In the genomic region with DNA sequence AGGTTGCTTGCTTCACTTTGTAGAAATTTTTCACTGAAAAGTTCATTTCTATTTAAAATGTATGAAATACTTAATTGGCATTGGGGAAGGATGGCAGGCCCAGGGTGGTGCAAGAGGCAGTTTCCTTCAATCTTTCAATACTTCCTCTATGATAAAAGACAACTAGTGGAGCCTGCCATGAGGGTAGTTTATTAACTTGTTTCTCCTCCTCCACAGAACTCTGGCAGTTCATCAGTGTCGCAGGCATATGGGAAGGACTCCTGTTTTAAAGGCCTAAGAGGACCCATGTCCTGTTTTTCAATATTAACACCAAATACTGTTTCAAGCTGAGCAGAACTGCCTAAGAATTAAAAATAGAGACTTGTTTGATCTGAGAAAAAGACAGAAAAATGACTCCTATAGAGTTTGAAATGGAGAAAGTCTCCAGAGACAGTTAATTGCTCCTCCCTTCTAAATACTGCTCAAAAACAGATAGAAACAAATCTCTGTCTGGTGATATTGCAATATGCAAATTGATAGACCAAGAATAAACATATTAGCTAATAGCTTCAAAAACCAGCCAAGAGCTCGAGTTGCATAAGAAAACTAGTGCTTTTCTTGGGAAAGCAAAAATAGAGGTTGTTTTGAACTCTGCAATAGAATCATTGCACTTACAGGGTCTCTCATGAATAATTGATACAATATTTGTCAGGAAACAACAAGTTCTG, we compare ENCODE assay signal across 12 cellular contexts.
DNase-seq lines count a peak whose midpoint lies in the region; ATAC-seq and TF ChIP-seq lines count a peak whose summit lies in the region.
"Had no signal": no experiment of that assay in that cellular context is flagged by ENCODE, and none has a peak within 500 bp of the region (broad histone marks: within the 10 kb centered on the region; RNA-seq: fewer than 3 reads in every experiment).

No MANE protein-coding gene starts in this region.

- peaks cover 2% of the 10 kb centered on the region for H3K4me1 ChIP-seq in suprapubic skin
- H3K4me1 ChIP-seq: A549 had no signal

- peak overlapping the region; percentile 56 for H3K27ac Mint-ChIP-seq in CD4-positive, alpha-beta T cell
- no peak overlapping the region for H3K27ac Mint-ChIP-seq in HFFc6
- H3K27ac Mint-ChIP-seq: CD14-positive monocyte; CD8-positive, alpha-beta memory T cell; GM23338 had no signal

- H3K36me3 ChIP-seq in SK-N-MC (ENCODE audit: insufficient read depth, low read length) (no peaks in the 10 kb centered on the region), suprapubic skin (no peaks in the 10 kb centered on the region)

- peak overlapping the region; percentile 0 for H3K9ac ChIP-seq in SK-N-MC (ENCODE audit: insufficient read length)

- H3K27me3 Mint-ChIP-seq in CD4-positive, alpha-beta T cell = no peaks in the 10 kb centered on the region
- peaks cover 6% of the 10 kb centered on the region for H3K27me3 Mint-ChIP-seq in HFFc6 (ENCODE audit: insufficient read depth)
- H3K27me3 Mint-ChIP-seq: CD8-positive, alpha-beta memory T cell had no signal

- POLR2A ChIA-PET in CD4-positive, alpha-beta T cell (lab: Charles Lee) = no interaction called here

- peaks cover 3% of the 10 kb centered on the region for H3K9me3 Mint-ChIP-seq in CD4-positive, alpha-beta T cell
- H3K9me3 Mint-ChIP-seq in HFFc6 = no peaks in the 10 kb centered on the region
- H3K9me3 Mint-ChIP-seq: GM23338 had no signal

- peaks cover 27% of the 10 kb centered on the region for H3K4me1 Mint-ChIP-seq in CD4-positive, alpha-beta T cell (ENCODE audit: low read depth)
- no peaks in the 10 kb centered on the region for H3K4me1 Mint-ChIP-seq in HFFc6 (ENCODE audit: low read depth)
- H3K4me1 Mint-ChIP-seq: CD14-positive monocyte; CD8-positive, alpha-beta memory T cell; GM23338 had no signal

- no peak for TF ChIP-seq POLR2A in suprapubic skin (IDR thresholded peaks at IDR 0.05)

- DNase-seq in CD4-positive, alpha-beta T cell = no peak
- peak; percentile 57 for DNase-seq in SK-N-MC (ENCODE audit: low read depth, low spot score)
- DNase-seq in fibroblast of gingiva (ENCODE audit: low read depth) = peak; percentile 13
- no peak for DNase-seq in suprapubic skin (ENCODE audit: low spot score in 2 of 2)
- no peak for DNase-seq in HFFc6
- DNase-seq in activated CD4-positive, alpha-beta T cell treated with anti-CD3 and anti-CD28 coated beads for 4 hours = no peak
- DNase-seq: CD8-positive, alpha-beta memory T cell; GF-D8; H7 had no signal

- ATAC-seq in CD4-positive, alpha-beta T cell (ENCODE audit: poor library complexity) = no peak
- ATAC-seq: A549, GM23338 had no signal

- no peak overlapping the region for H3K27ac ChIP-seq in CD4-positive, alpha-beta T cell (ENCODE audit: low read depth, low read length)
- H3K27ac ChIP-seq in SK-N-MC (peak overlapping the region; percentile 90), suprapubic skin (peak overlapping the region; percentile 25)
- H3K27ac ChIP-seq: A549 had no signal

- 37% methylated on average over 2 of the region's 2 CpGs for WGBS in suprapubic skin

- no peaks in the 10 kb centered on the region for H3K36me3 Mint-ChIP-seq in CD4-positive, alpha-beta T cell (ENCODE audit: low read depth)
- no peaks in the 10 kb centered on the region for H3K36me3 Mint-ChIP-seq in HFFc6 (ENCODE audit: low read depth)
- H3K36me3 Mint-ChIP-seq: CD14-positive monocyte; CD8-positive, alpha-beta memory T cell had no signal

- intact Hi-C loops in CD4-positive, alpha-beta T cell (cut with DNase I, micrococcal nuclease) = no loop called here

- no peaks in the 10 kb centered on the region for H3K9me3 ChIP-seq in CD4-positive, alpha-beta T cell (ENCODE audit: control insufficient read depth, low read length)
- no peaks in the 10 kb centered on the region for H3K9me3 ChIP-seq in SK-N-MC (ENCODE audit: low read depth, low read length)
- H3K9me3 ChIP-seq in suprapubic skin = no peaks in the 10 kb centered on the region
- H3K9me3 ChIP-seq: A549 had no signal

- CTCF ChIA-PET in CD4-positive, alpha-beta T cell (lab: Charles Lee) = interaction anchor here (0.7 kb wide), 1 partner anchor 241 kb away, joined by 4 read pairs; no protein-coding TSS in a partner anchor

- TF ChIP-seq EP300 in suprapubic skin (IDR thresholded peaks at IDR 0.05) = no peak

- 0 out of 2 replicates have a peak overlapping the region, but pooled peaks have one; percentile 0 for H3K4me3 ChIP-seq in SK-N-MC
- H3K4me3 ChIP-seq in suprapubic skin = no peak overlapping the region
- H3K4me3 ChIP-seq: A549, GM23338 had no signal

- TF ChIP-seq CTCF in CD4-positive, alpha-beta T cell (IDR thresholded peaks at IDR 0.05) = no peak
- TF ChIP-seq CTCF in suprapubic skin (IDR thresholded peaks at IDR 0.05) = no peak
- TF ChIP-seq CTCF in HFFc6 (IDR thresholded peaks at IDR 0.05) = no peak

- no peak overlapping the region for H3K4me3 Mint-ChIP-seq in CD4-positive, alpha-beta T cell
- no peak overlapping the region for H3K4me3 Mint-ChIP-seq in HFFc6
- H3K4me3 Mint-ChIP-seq: CD14-positive monocyte; CD8-positive, alpha-beta memory T cell; GM23338 had no signal

- H3K27me3 ChIP-seq in CD4-positive, alpha-beta T cell (ENCODE audit: control insufficient read depth, insufficient read depth, low read length) = no peaks in the 10 kb centered on the region
- no peaks in the 10 kb centered on the region for H3K27me3 ChIP-seq in suprapubic skin

Comparison
In these comparisons a context has a peak if more than half of its experiments do, and no peak if none do; other contexts are left out.
1. DNase-seq: peak in SK-N-MC (single experiment) and fibroblast of gingiva (single experiment); none in CD4-positive, alpha-beta T cell (0 of 10), suprapubic skin (0 of 2), HFFc6 (single experiment) and activated CD4-positive, alpha-beta T cell treated with anti-CD3 and anti-CD28 coated beads for 4 hours (0 of 2).